ENCODE assay signal across 22 cellular contexts in the genomic region with DNA sequence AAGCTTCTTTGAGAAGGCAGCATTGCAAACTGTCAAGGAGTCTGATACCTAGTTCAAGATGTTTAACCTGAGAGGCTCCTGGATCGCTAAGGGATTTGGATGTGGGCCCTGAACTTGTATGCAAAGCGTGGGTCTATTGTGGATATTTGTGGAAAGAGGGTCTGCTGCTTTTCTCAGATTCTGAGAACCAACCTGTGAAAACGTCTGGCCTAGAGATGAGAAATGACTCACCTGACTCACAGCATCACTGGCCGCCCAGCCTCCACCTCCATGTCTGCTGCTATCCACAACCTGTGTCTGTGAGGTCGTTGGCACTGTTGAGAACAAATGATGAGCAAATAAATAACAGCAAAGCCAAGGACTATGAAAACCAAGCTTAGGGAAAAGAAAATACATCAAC. TPM values are rescaled to one million over a fixed set of nuclear protein-coding genes. Genes with fewer than 3 reads are reported as not detected.
"Had no signal": no experiment of that assay in that cellular context is flagged by ENCODE, and none has a peak within 500 bp of the region (broad histone marks: within the 10 kb centered on the region; RNA-seq: fewer than 3 reads in every experiment).

No MANE protein-coding gene starts in this region.

- H3K4me3 Mint-ChIP-seq: activated CD8-positive, alpha-beta T cell treated with anti-CD3 and anti-CD28 coated beads, Interleukin-2, amount 10 ng/mL, durations not matched to agents 7 days and 5 days; activated T-cell treated with anti-CD3 and anti-CD28 coated beads, Interleukin-2, amount 50 U/mL, for 24 hours; activated T-helper 17 cell treated with anti-CD3 and anti-CD28 coated beads, Interleukin-2, amount 50 U/mL, for 72 hours; brain; central memory CD8-positive, alpha-beta T cell; naive B cell had no signal

- H3K4me1 Mint-ChIP-seq: activated T-helper 17 cell treated with anti-CD3 and anti-CD28 coated beads, Interleukin-2, amount 50 U/mL, for 72 hours; central memory CD8-positive, alpha-beta T cell had no signal

- H3K27ac ChIP-seq: epithelial cell of prostate, spleen, upper lobe of right lung had no signal

- H3K9me3 ChIP-seq: spleen, thoracic aorta, upper lobe of right lung had no signal

- H3K4me3 ChIP-seq: lung, spleen, upper lobe of right lung had no signal

- ATAC-seq: activated CD8-positive, alpha-beta T cell treated with anti-CD3 and anti-CD28 coated beads, Interleukin-2, amount 10 ng/mL, durations not matched to agents 7 days and 5 days; activated naive CD4-positive, alpha-beta T cell treated with anti-CD3 and anti-CD28 coated beads, Interleukin-2, amount 50 U/mL, for 72 hours; activated T-helper 17 cell treated with anti-CD3 and anti-CD28 coated beads, Interleukin-2, amount 50 U/mL, for 72 hours; left lobe of liver; upper lobe of right lung had no signal

- H3K27ac Mint-ChIP-seq: activated CD8-positive, alpha-beta T cell treated with anti-CD3 and anti-CD28 coated beads, Interleukin-2, amount 10 ng/mL, durations not matched to agents 7 days and 5 days; activated T-cell treated with anti-CD3 and anti-CD28 coated beads, Interleukin-2, amount 50 U/mL, for 24 hours; activated T-helper 17 cell treated with anti-CD3 and anti-CD28 coated beads, Interleukin-2, amount 50 U/mL, for 72 hours; brain had no signal

- DNase-seq: activated CD4-positive, alpha-beta T cell treated with anti-CD3 and anti-CD28 coated beads for 1 hour; activated CD4-positive, alpha-beta T cell treated with anti-CD3 and anti-CD28 coated beads, Interleukin-2, amount 50 U/mL, for 1 hour; activated CD8-positive, alpha-beta T cell treated with anti-CD3 and anti-CD28 coated beads, Interleukin-2, amount 10 ng/mL, durations not matched to agents 7 days and 5 days; activated T-cell treated with anti-CD3 and anti-CD28 coated beads, Interleukin-2, amount 50 U/mL, for 24 hours; aorta; kidney; naive B cell; nucleus accumbens; spleen; stimulated activated CD4-positive, alpha-beta T cell treated with anti-CD3 and anti-CD28 coated beads, Interleukin-4, amount 100 ng/mL, for 1 hour; stimulated activated naive CD4-positive, alpha-beta T cell treated with Interleukin-2 at 50 U/mL for 16 hours; T-helper 1 cell; T-helper 9 cell; upper lobe of right lung had no signal

- H3K4me1 ChIP-seq: upper lobe of right lung had no signal

- H3K36me3 Mint-ChIP-seq: brain, naive B cell had no signal

- H3K27me3 ChIP-seq: spleen, upper lobe of right lung had no signal

- H3K9me3 Mint-ChIP-seq: activated T-cell treated with anti-CD3 and anti-CD28 coated beads, Interleukin-2, amount 50 U/mL, for 24 hours; brain; central memory CD8-positive, alpha-beta T cell; naive B cell had no signal

- H3K36me3 ChIP-seq: spleen, thoracic aorta, upper lobe of right lung had no signal

RNA-seq across cellular contexts. Expression of gene PROM1, which starts 33.3 kb away (rescaled TPM):
- total RNA-seq: activated CD8-positive, alpha-beta T cell treated with anti-CD3 and anti-CD28 coated beads, Interleukin-2, amount 10 ng/mL, durations not matched to agents 7 days and 5 days had no signal
